ENCODE assay signal across 9 cellular contexts in genomic region chr14:23306113-23306411, GRCh38. TPM values are rescaled to one million over a fixed set of nuclear protein-coding genes. Genes with fewer than 3 reads are reported as not detected.
DNase-seq lines count a peak whose midpoint lies in the region; ATAC-seq lines count a peak whose summit lies in the region.
"Had no signal": no experiment of that assay in that cellular context is flagged by ENCODE, and none has a peak within 500 bp of the region (broad histone marks: within the 10 kb centered on the region; RNA-seq: fewer than 3 reads in every experiment).

No MANE protein-coding gene starts in this region.

- peak overlapping the region in 3 of 4 donors; percentile 78 to 94 (median 88) for H3K4me3 Mint-ChIP-seq in IgD-negative memory B cell
- peak overlapping the region; percentile 88 for H3K4me3 Mint-ChIP-seq in dendritic cell treated with granulocyte-macrophage colony-stimulating factor and Interleukin-4, amounts not matched to agents 40 ng/mL and 50 ng/mL, for 4 days
- H3K4me3 Mint-ChIP-seq in naive B cell, result peak overlapping the region in 7 of 8 donors; percentile 26 to 77 (median 58)

- peaks cover 10% of the 10 kb centered on the region; the same call in 1 of the 2 replicates for H3K36me3 ChIP-seq in ACC112 (ENCODE audit: insufficient read depth, low read length)

- H3K4me1 ChIP-seq in ACC112 (ENCODE audit: control insufficient read depth, insufficient read depth, low read length, unreplicated experiment), result peaks cover 32% of the 10 kb centered on the region

- H2AFZ ChIP-seq in ACC112 (ENCODE audit: low read length, unreplicated experiment), result peak overlapping the region; percentile 47

- H3K27ac ChIP-seq in ACC112 (ENCODE audit: low read depth, low read length), result peak overlapping the region; percentile 41

- H3K9me3 Mint-ChIP-seq in IgD-negative memory B cell, result no peaks in the 10 kb centered on the region
- H3K9me3 Mint-ChIP-seq in dendritic cell treated with granulocyte-macrophage colony-stimulating factor and Interleukin-4, amounts not matched to agents 40 ng/mL and 50 ng/mL, for 4 days, result no peaks in the 10 kb centered on the region
- no peaks in the 10 kb centered on the region for H3K9me3 Mint-ChIP-seq in naive B cell

- H3K79me2 ChIP-seq in ACC112 (ENCODE audit: control insufficient read depth, insufficient read depth, low read length, unreplicated experiment), result peaks cover 44% of the 10 kb centered on the region

- intact Hi-C loops in dendritic cell treated with granulocyte-macrophage colony-stimulating factor and Interleukin-4, amounts not matched to agents 40 ng/mL and 50 ng/mL, for 4 days (cut with micrococcal nuclease), result no loop called here

- H3K27me3 ChIP-seq in ACC112 (ENCODE audit: insufficient read depth, low read length), result no peaks in the 10 kb centered on the region

- no peak for DNase-seq in naive B cell
- no peak for DNase-seq in NCI-H1436 treated with DMSO at 0.1 percent for 48 hours (lab: John Stamatoyannopoulos, UW)
- DNase-seq in activated T-cell treated with anti-CD3 and anti-CD28 coated beads, Interleukin-2, amount 50 U/mL, for 48 hours, result no peak
- DNase-seq in NCI-H2227 treated with DMSO at 0.1 percent for 48 hours (lab: John Stamatoyannopoulos, UW), result no peak
- DNase-seq: activated T-cell treated with anti-CD3 and anti-CD28 coated beads for 4 hours had no signal

- H3K27ac Mint-ChIP-seq in IgD-negative memory B cell (peak overlapping the region; percentile 71 to 93 (median 87)), naive B cell (peak overlapping the region in 5 of 6 donors; percentile 19 to 52 (median 24))
- H3K27ac Mint-ChIP-seq in dendritic cell treated with granulocyte-macrophage colony-stimulating factor and Interleukin-4, amounts not matched to agents 40 ng/mL and 50 ng/mL, for 4 days, result peak overlapping the region; percentile 87

- H3K36me3 Mint-ChIP-seq in IgD-negative memory B cell (peaks cover 2% of the 10 kb centered on the region), naive B cell (no peaks in the 10 kb centered on the region)
- H3K36me3 Mint-ChIP-seq in dendritic cell treated with granulocyte-macrophage colony-stimulating factor and Interleukin-4, amounts not matched to agents 40 ng/mL and 50 ng/mL, for 4 days (ENCODE audit: low read depth), result peaks cover 58% of the 10 kb centered on the region

- ATAC-seq in naive B cell (ENCODE audit: low read depth in 2 of 2) (no peak), HG02885 (IDR thresholded peaks at IDR 0.05; ENCODE audit: poor library complexity, unreplicated experiment) (no peak)

- H3K4me1 Mint-ChIP-seq in IgD-negative memory B cell (peaks cover 16 to 25% (median 23%) of the 10 kb centered on the region in 3 donors), naive B cell (peaks cover 28 to 31% (median 29%) of the 10 kb centered on the region in 3 donors)
- H3K4me1 Mint-ChIP-seq in dendritic cell treated with granulocyte-macrophage colony-stimulating factor and Interleukin-4, amounts not matched to agents 40 ng/mL and 50 ng/mL, for 4 days (ENCODE audit: low read depth), result peaks cover 76% of the 10 kb centered on the region

- H3K4me3 ChIP-seq in ACC112 (ENCODE audit: low read depth, low read length), result peak overlapping the region; percentile 94

- H3K27me3 Mint-ChIP-seq in IgD-negative memory B cell (no peaks in the 10 kb centered on the region), naive B cell (peaks cover 0 to 4% (median 0%) of the 10 kb centered on the region in 3 donors)
- no peaks in the 10 kb centered on the region for H3K27me3 Mint-ChIP-seq in dendritic cell treated with granulocyte-macrophage colony-stimulating factor and Interleukin-4, amounts not matched to agents 40 ng/mL and 50 ng/mL, for 4 days

RNA-seq across cellular contexts. Expression of gene BCL2L2, which starts 0.6 kb away (rescaled TPM):
- polyA plus RNA-seq in IgD-negative memory B cell, result 0.65 TPM
- under 1 TPM in 3 of 6 donors, not detected in 3; 0.22 to 0.72 (median 0.28) TPM for polyA plus RNA-seq in naive B cell (ENCODE audit: low read depth in 6 of 6)

RNA-seq across cellular contexts. Expression of gene PPP1R3E, which starts 3.4 kb away (rescaled TPM):
- polyA plus RNA-seq in IgD-negative memory B cell (2.3 TPM), naive B cell (ENCODE audit: low read depth in 6 of 6) (10 to 100 TPM in 1 of 6 donors, 1 to 10 TPM in 5; 3.9 to 11.8 (median 5.1) TPM)

RNA-seq across cellular contexts. Expression of gene PABPN1, which starts 15.2 kb away (rescaled TPM):
- polyA plus RNA-seq in IgD-negative memory B cell, result 127 TPM
- polyA plus RNA-seq in naive B cell (ENCODE audit: low read depth in 6 of 6), result 100 to 1,000 TPM; 114 to 160 (median 145) TPM

RNA-seq across cellular contexts. Expression of gene HOMEZ, which starts 20.1 kb away (rescaled TPM):
- polyA plus RNA-seq in IgD-negative memory B cell, result 5.6 TPM
- polyA plus RNA-seq in naive B cell (ENCODE audit: low read depth in 6 of 6), result 1 to 10 TPM; 1.0 to 6.9 (median 4.8) TPM

RNA-seq across cellular contexts. Expression of gene SLC22A17, which starts 46.6 kb away (rescaled TPM):
- polyA plus RNA-seq in IgD-negative memory B cell, result 0.49 TPM
- polyA plus RNA-seq in naive B cell (ENCODE audit: low read depth in 6 of 6), result under 1 TPM in 2 of 6 donors, not detected in 4; 0.29 to 0.66 TPM

Comparison
In these comparisons a context has a peak if more than half of its experiments do, and no peak if none do; other contexts are left out.
1. H3K27ac Mint-ChIP-seq: peak in every context shown above with its lines; median percentile 87 in IgD-negative memory B cell; 87 in dendritic cell treated with granulocyte-macrophage colony-stimulating factor and Interleukin-4, amounts not matched to agents 40 ng/mL and 50 ng/mL, for 4 days; 24 in naive B cell.